In genomic region chr7:73622527-73622908, GRCh38 we compare ENCODE assay signal across 18 cellular contexts. TPM values are rescaled to one million over a fixed set of nuclear protein-coding genes. Genes with fewer than 3 reads are reported as not detected.
DNase-seq lines count a peak whose midpoint lies in the region; ATAC-seq, FAIRE-seq and TF ChIP-seq lines count a peak whose summit lies in the region.
"Had no signal": no experiment of that assay in that cellular context is flagged by ENCODE, and none has a peak within 500 bp of the region (broad histone marks: within the 10 kb centered on the region; RNA-seq: fewer than 3 reads in every experiment).

No MANE protein-coding gene starts in this region.

- H3K9me3 ChIP-seq in Caco-2 (no peaks in the 10 kb centered on the region), iPS-18a (ENCODE audit: control insufficient read depth, low read depth, low read length) (no peaks in the 10 kb centered on the region), pancreas (no peaks in the 10 kb centered on the region)
- H3K9me3 ChIP-seq: neutrophil, SJCRH30 had no signal

- peaks cover 6% of the 10 kb centered on the region for H3K36me3 Mint-ChIP-seq in Caco-2 (ENCODE audit: insufficient read depth, unreplicated experiment)
- H3K36me3 Mint-ChIP-seq in WTC11, result no peaks in the 10 kb centered on the region
- H3K36me3 Mint-ChIP-seq in activated naive CD4-positive, alpha-beta T cell treated with anti-CD3 and anti-CD28 coated beads, Interleukin-2, amount 50 U/mL, for 72 hours, result no peaks in the 10 kb centered on the region

- H3K36me3 ChIP-seq in Caco-2 (ENCODE audit: control insufficient read depth, insufficient read depth, low read length) (no peaks in the 10 kb centered on the region), iPS-18a (ENCODE audit: control insufficient read depth, low read depth, low read length) (no peaks in the 10 kb centered on the region), pancreas (no peaks in the 10 kb centered on the region)
- H3K36me3 ChIP-seq: neutrophil, SJCRH30 had no signal

- H3K27ac ChIP-seq in iPS-18a (ENCODE audit: low read length), result no peak overlapping the region
- H3K27ac ChIP-seq in pancreas, result no peak overlapping the region
- H3K27ac ChIP-seq: neutrophil, SJCRH30 had no signal

- H3K27me3 ChIP-seq in Caco-2 (replicated peaks; ENCODE audit: control insufficient read depth, insufficient read depth, low read length) (no peaks in the 10 kb centered on the region), iPS-18a (ENCODE audit: control insufficient read depth, insufficient read depth, low read length) (peaks cover 19% of the 10 kb centered on the region), pancreas (no peaks in the 10 kb centered on the region)
- H3K27me3 ChIP-seq: SJCRH30 had no signal

- H3K9me3 Mint-ChIP-seq in Caco-2 (ENCODE audit: unreplicated experiment) (no peaks in the 10 kb centered on the region), WTC11 (no peaks in the 10 kb centered on the region)
- H3K9me3 Mint-ChIP-seq in activated naive CD4-positive, alpha-beta T cell treated with anti-CD3 and anti-CD28 coated beads, Interleukin-2, amount 50 U/mL, for 72 hours, result no peaks in the 10 kb centered on the region

- CTCF ChIA-PET in Caco-2 (lab: Charles Lee), result interaction anchor here (1.0 kb wide), 1 partner anchor 9 kb away, joined by 3 read pairs; no protein-coding TSS in a partner anchor
- CTCF ChIA-PET in WTC11 (lab: Charles Lee), result interaction anchor here (0.6 to 2.9 kb wide), 13 partner anchors 10 to 112 kb away, joined by 3 to 28 read pairs (median 5); partner anchors contain the start of genes BAZ1B, STX1A and VPS37D

- H3K4me1 ChIP-seq in Caco-2 (peaks cover 18% of the 10 kb centered on the region), iPS-18a (ENCODE audit: control insufficient read depth, low read depth, low read length) (peaks cover 7% of the 10 kb centered on the region), pancreas (no peaks in the 10 kb centered on the region)

- H3K4me3 Mint-ChIP-seq in Caco-2 (ENCODE audit: unreplicated experiment) (peak overlapping the region; percentile 88), WTC11 (peak overlapping the region; percentile 83)

- no TSS peak for BruUV-seq in Caco-2 (replicated peaks; lab: Mats Ljungman, UMichigan)

- DNase-seq in Caco-2 (no peak), WTC11 (ENCODE audit: low spot score) (no peak), pancreas (no peak), amygdala (lab: John Stamatoyannopoulos, UW) (no peak)
- DNase-seq in activated naive CD4-positive, alpha-beta T cell treated with anti-CD3 and anti-CD28 coated beads, Interleukin-2, amount 50 U/mL, for 72 hours (ENCODE audit: low spot score in 2 of 2), result no peak
- DNase-seq: activated CD4-positive, alpha-beta T cell treated with anti-CD3 and anti-CD28 coated beads for 1 hour; activated CD8-positive, alpha-beta memory T cell treated with anti-CD3 and anti-CD28 coated beads, Interleukin-2, amount 50 U/mL, for 4 hours; activated naive CD4-positive, alpha-beta T cell treated with Interleukin-2 at 50 U/mL for 16 hours; effector CD4-positive, alpha-beta T cell; NCI-H1436; trophoblast cell had no signal

- intact Hi-C loops in Caco-2 (cut with micrococcal nuclease; ENCODE audit: unreplicated experiment) (loop anchor here (5.0 kb wide), 1 partner anchor 95 kb away; the partner anchor contains the start of gene STX1A), pancreas (cut with DNase I) (no loop called here)

- TF ChIP-seq CTCF in Caco-2 (IDR thresholded peaks at IDR 0.05; ENCODE audit: insufficient read depth in 1 of 2, low read depth in 1 of 2, low read length in 1 of 2, severe bottlenecking in 1 of 2, unreplicated experiment in 1 of 2) (no peak), WTC11 (IDR thresholded peaks at IDR 0.05) (no peak), pancreas (IDR thresholded peaks at IDR 0.05) (no peak)

- H3K27ac Mint-ChIP-seq in Caco-2 (ENCODE audit: unreplicated experiment) (no peak overlapping the region), WTC11 (no peak overlapping the region)
- no peak overlapping the region for H3K27ac Mint-ChIP-seq in activated naive CD4-positive, alpha-beta T cell treated with anti-CD3 and anti-CD28 coated beads, Interleukin-2, amount 50 U/mL, for 72 hours

- FAIRE-seq in pancreas (lab: Jason Lieb, UNC), result no peak
- FAIRE-seq: bronchial epithelial cell, D721Med had no signal

- H3K9ac ChIP-seq in iPS-18a (ENCODE audit: low read length), result no peak overlapping the region

- H3K4me1 Mint-ChIP-seq in Caco-2 (ENCODE audit: low read depth, unreplicated experiment) (peaks cover 8% of the 10 kb centered on the region), WTC11 (peaks cover 11% of the 10 kb centered on the region)

- WGBS in pancreas, 2 donors, result 56 to 61% methylated on average over 2 of the region's 2 CpGs

- ATAC-seq in WTC11 (no peak), pancreas (no peak), GM21423 (IDR thresholded peaks at IDR 0.05; ENCODE audit: unreplicated experiment) (no peak), HG03095 (IDR thresholded peaks at IDR 0.05; ENCODE audit: unreplicated experiment) (no peak)
- no peak for ATAC-seq in activated naive CD4-positive, alpha-beta T cell treated with anti-CD3 and anti-CD28 coated beads, Interleukin-2, amount 50 U/mL, for 72 hours

- peak overlapping the region; percentile 98 for H3K4me3 ChIP-seq in Caco-2 (ENCODE audit: low read depth, low read length)
- H3K4me3 ChIP-seq in iPS-18a (ENCODE audit: low read length), result peak overlapping the region; percentile 67
- H3K4me3 ChIP-seq in pancreas, result peak overlapping the region in 3 of 4 donors; percentile 50 to 84 (median 74)
- H3K4me3 ChIP-seq: SJCRH30 had no signal

- H3K27me3 Mint-ChIP-seq in Caco-2 (ENCODE audit: insufficient read depth, unreplicated experiment) (no peaks in the 10 kb centered on the region), WTC11 (ENCODE audit: low read depth) (peaks cover 22% of the 10 kb centered on the region)

- POLR2A ChIA-PET in Caco-2 (lab: Charles Lee) (interaction anchor here (0.6 kb wide), 1 partner anchor 94 kb away, joined by 3 read pairs; no protein-coding TSS in a partner anchor), WTC11 (lab: Charles Lee) (interaction anchor here (0.5 to 1.0 kb wide), 4 partner anchors 21 to 116 kb away, joined by 3 to 7 read pairs (median 6); partner anchors contain the start of gene ABHD11)

TF ChIP-seq in WTC11, 78 proteins besides CTCF, POLR2A, EP300 and RAD21 (continues in another document):
- TF ChIP-seq ZNF425 (CRISPR knock-in tag; conservative IDR thresholded peaks at IDR 0.05) (no peak), ZNF138 (CRISPR knock-in tag; conservative IDR thresholded peaks at IDR 0.05) (no peak), JAZF1 (CRISPR knock-in tag; IDR thresholded peaks at IDR 0.05) (no peak), OVOL2 (CRISPR knock-in tag; IDR thresholded peaks at IDR 0.05; ENCODE audit: borderline replicate concordance) (no peak), NFYB (CRISPR knock-in tag; conservative IDR thresholded peaks at IDR 0.05; ENCODE audit: low read depth) (no peak), PREB (CRISPR knock-in tag; IDR thresholded peaks at IDR 0.05; ENCODE audit: borderline replicate concordance) (no peak), CREB1 (CRISPR knock-in tag; IDR thresholded peaks at IDR 0.05) (no peak), ATF1 (CRISPR knock-in tag; IDR thresholded peaks at IDR 0.05) (no peak)

RNA-seq across cellular contexts. Expression of gene MLXIPL, which starts 1.8 kb away (rescaled TPM):
- 15.6 and 19.8 TPM in 2 replicates for total RNA-seq in Caco-2 (2022)
- 20.4 to 26.6 TPM (median 23.8 TPM) in 3 replicates for total RNA-seq in WTC11 (2021)
- 10 to 100 TPM in 5 of 6 donors, 1 to 10 TPM in 1; 8.8 to 25.9 (median 19.5) TPM for total RNA-seq in pancreas
- polyA plus RNA-seq in pancreas, result 100 to 1,000 TPM; 146 to 176 TPM
- total RNA-seq in activated naive CD4-positive, alpha-beta T cell treated with anti-CD3 and anti-CD28 coated beads, Interleukin-2, amount 50 U/mL, for 72 hours, result not detected
- total RNA-seq: bronchial epithelial cell had no signal

RNA-seq across cellular contexts. Expression of gene TBL2, which starts 44.1 kb away (rescaled TPM):
- total RNA-seq in Caco-2 (2022), result 74.8 and 76.8 TPM in 2 replicates
- 28.6 to 32.3 TPM (median 29.0 TPM) in 3 replicates for total RNA-seq in WTC11 (2021)
- total RNA-seq in pancreas, result 10 to 100 TPM; 21.2 to 38.9 (median 28.3) TPM
- 10 to 100 TPM; 17.2 to 26.1 TPM for polyA plus RNA-seq in pancreas
- total RNA-seq in activated naive CD4-positive, alpha-beta T cell treated with anti-CD3 and anti-CD28 coated beads, Interleukin-2, amount 50 U/mL, for 72 hours, result 10 to 100 TPM; 33.3 to 35.2 TPM

RNA-seq across cellular contexts. Expression of gene VPS37D, which starts 45.1 kb away (rescaled TPM):
- total RNA-seq in Caco-2 (2022) (1.9 and 2.7 TPM in 2 replicates), WTC11 (2021) (5.7 to 7.5 TPM (median 5.8 TPM) in 3 replicates), pancreas (1 to 10 TPM; 2.6 to 3.9 (median 2.9) TPM)
- polyA plus RNA-seq in pancreas, result 1 to 10 TPM; 4.5 to 8.2 TPM
- under 1 TPM in 1 of 2 donors, not detected in 1; 0.95 TPM for total RNA-seq in activated naive CD4-positive, alpha-beta T cell treated with anti-CD3 and anti-CD28 coated beads, Interleukin-2, amount 50 U/mL, for 72 hours

Comparison
In these comparisons a context has a peak if more than half of its experiments do, and no peak if none do; other contexts are left out.
1. RNA of gene MLXIPL, which starts 1.8 kb away (total RNA-seq): 8.8 to 25.9 TPM in pancreas, 20.4 to 26.6 TPM in WTC11 and 15.6 to 19.8 TPM in Caco-2; not detected in activated naive CD4-positive, alpha-beta T cell treated with anti-CD3 and anti-CD28 coated beads, Interleukin-2, amount 50 U/mL, for 72 hours; every median in the first group is over 4 times any median in the second.
2. Peak in every context shown above with its lines, with median percentiles within 50 percentile points of each other: H3K4me3 ChIP-seq.